In the genomic region with DNA sequence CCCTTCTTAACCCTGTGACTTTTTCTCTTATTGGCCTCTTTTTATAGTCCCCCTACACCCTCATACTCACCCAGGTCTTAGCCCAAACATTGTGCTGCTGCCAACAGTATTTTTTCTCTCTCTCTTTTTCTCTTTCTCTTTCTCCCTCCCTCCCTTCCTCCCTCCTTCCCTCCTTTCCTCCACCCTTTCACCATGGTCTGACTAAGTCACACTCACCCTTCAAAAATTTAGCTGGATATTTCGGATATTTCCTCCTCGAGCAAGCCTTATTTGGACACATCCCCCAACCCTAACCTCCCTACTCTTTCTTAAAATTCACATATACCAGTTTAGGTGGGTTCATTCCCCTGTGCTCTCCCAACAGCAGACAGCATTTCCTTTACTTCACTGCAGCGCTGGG, we compare ENCODE assay signal across 16 cellular contexts.
DNase-seq lines count a peak whose midpoint lies in the region; ATAC-seq and TF ChIP-seq lines count a peak whose summit lies in the region.
"Had no signal": no experiment of that assay in that cellular context is flagged by ENCODE, and none has a peak within 500 bp of the region (broad histone marks: within the 10 kb centered on the region; RNA-seq: fewer than 3 reads in every experiment).

No MANE protein-coding gene starts in this region.

- H3K4me1 Mint-ChIP-seq in chondrocyte (ENCODE audit: low read depth) = peaks cover 54% of the 10 kb centered on the region

- H3K36me3 ChIP-seq in adrenal gland (replicated peaks in 1 of 2) (no peaks in the 10 kb centered on the region), stomach (no peaks in the 10 kb centered on the region)
- H3K36me3 ChIP-seq: WERI-Rb-1 had no signal

- no peak for TF ChIP-seq EP300 in stomach (IDR thresholded peaks at IDR 0.05)

- H3K4me3 ChIP-seq in AG04450 (ENCODE audit: low read depth, low read length) (peak overlapping the region; percentile 31; the same call in 1 of the 2 replicates), adrenal gland (no peak overlapping the region), stomach (no peak overlapping the region)
- H3K4me3 ChIP-seq: lung, skin epidermis had no signal

- H3K4me3 Mint-ChIP-seq in chondrocyte (ENCODE audit: unreplicated experiment) = peak overlapping the region; percentile 44
- H3K4me3 Mint-ChIP-seq: stimulated activated naive CD8-positive, alpha-beta T cell treated with anti-CD3 and anti-CD28 coated beads, Interleukin-15, amount 100 ng/mL, for 72 hours had no signal

- POLR2A ChIA-PET in AG04450 (lab: Yijun Ruan, JAX) = interaction anchor here (1.0 kb wide), 1 partner anchor 23 kb away, joined by 6 read pairs; no protein-coding TSS in a partner anchor

- H3K27me3 Mint-ChIP-seq in chondrocyte (ENCODE audit: low read depth) = no peaks in the 10 kb centered on the region

- DNase-seq in AG04450 (ENCODE audit: low read depth, low spot score) = peak; percentile 68
- DNase-seq in LHCN-M2 (ENCODE audit: low read depth) = peak; percentile 82
- no peak for DNase-seq in chondrocyte (ENCODE audit: low spot score)
- peak; percentile 51 for DNase-seq in myocyte (ENCODE audit: low read depth)
- DNase-seq in adrenal gland = no peak
- no peak for DNase-seq in NCI-H1048 (lab: John Stamatoyannopoulos, UW)
- DNase-seq in stomach = no peak
- DNase-seq: activated naive CD4-positive, alpha-beta T cell treated with anti-CD3 and anti-CD28 coated beads, Interleukin-2, amount 50 U/mL, for 16 hours; cortex of kidney; NCI-H1436 treated with DMSO at 0.1 percent for 48 hours; stimulated activated naive CD8-positive, alpha-beta T cell treated with anti-CD3 and anti-CD28 coated beads, Interleukin-15, amount 100 ng/mL, for 72 hours; WERI-Rb-1 had no signal

- 77 to 90% (median 82%) methylated on average over 3 of the region's 3 CpGs for WGBS in adrenal gland, 4 donors
- WGBS in stomach, 5 donors = 72 to 87% (median 80%) methylated on average over 3 of the region's 3 CpGs

- intact Hi-C loops in adrenal gland (cut with DNase I) (no loop called here), stomach (cut with DNase I; ENCODE audit: low total_unique reads) (no loop called here)

- no peaks in the 10 kb centered on the region for H3K27me3 ChIP-seq in AG04450 (ENCODE audit: control insufficient read depth, insufficient read depth, low read length)
- H3K27me3 ChIP-seq in adrenal gland = no peaks in the 10 kb centered on the region
- no peaks in the 10 kb centered on the region for H3K27me3 ChIP-seq in stomach

- H3K4me1 ChIP-seq in adrenal gland (replicated peaks in 1 of 2) (peaks cover 0 to 18% of the 10 kb centered on the region in 2 donors), stomach (peaks cover 0 to 13% (median 8%) of the 10 kb centered on the region in 4 donors)

- H3K9me3 ChIP-seq in AG04450 (ENCODE audit: control insufficient read depth, insufficient read depth, low read length) (no peaks in the 10 kb centered on the region), adrenal gland (replicated peaks in 1 of 3) (no peaks in the 10 kb centered on the region), stomach (no peaks in the 10 kb centered on the region)

- no peak for TF ChIP-seq CTCF in AG04450 (IDR thresholded peaks at IDR 0.05; ENCODE audit: low read depth, low read length)
- no peak for TF ChIP-seq CTCF in chondrocyte (IDR thresholded peaks at IDR 0.05)
- TF ChIP-seq CTCF in adrenal gland (IDR thresholded peaks at IDR 0.05) = no peak
- no peak for TF ChIP-seq CTCF in stomach (IDR thresholded peaks at IDR 0.05)

- H3K36me3 Mint-ChIP-seq in chondrocyte (ENCODE audit: low read depth) = peaks cover 1% of the 10 kb centered on the region

- ATAC-seq in HG03097 (IDR thresholded peaks at IDR 0.05; ENCODE audit: low FRiP score, unreplicated experiment) = no peak
- ATAC-seq: esophagus mucosa; stimulated activated naive CD8-positive, alpha-beta T cell treated with anti-CD3 and anti-CD28 coated beads, Interleukin-15, amount 100 ng/mL, for 72 hours had no signal

- CTCF ChIA-PET in AG04450 (lab: Charles Lee) = interaction anchor here (0.7 to 2.8 kb wide), 2 partner anchors 35 to 92 kb away, joined by 3 to 18 read pairs; no protein-coding TSS in a partner anchor

- H3K27ac ChIP-seq in AG04450 (ENCODE audit: low read depth, low read length) (peak overlapping the region; percentile 87), adrenal gland (no peak overlapping the region), stomach (no peak overlapping the region)
- H3K27ac ChIP-seq: WERI-Rb-1 had no signal

- H3K9me3 Mint-ChIP-seq in chondrocyte (ENCODE audit: low read depth) = no peaks in the 10 kb centered on the region
- H3K9me3 Mint-ChIP-seq: stimulated activated naive CD8-positive, alpha-beta T cell treated with anti-CD3 and anti-CD28 coated beads, Interleukin-15, amount 100 ng/mL, for 72 hours had no signal

- H3K27ac Mint-ChIP-seq in chondrocyte (ENCODE audit: unreplicated experiment) = peak overlapping the region; percentile 92
- H3K27ac Mint-ChIP-seq: stimulated activated naive CD8-positive, alpha-beta T cell treated with anti-CD3 and anti-CD28 coated beads, Interleukin-15, amount 100 ng/mL, for 72 hours had no signal

- no peak for TF ChIP-seq POLR2A in adrenal gland (IDR thresholded peaks at IDR 0.05)
- TF ChIP-seq POLR2A in stomach (IDR thresholded peaks at IDR 0.05) = no peak

Comparison
In these comparisons a context has a peak if more than half of its experiments do, and no peak if none do; other contexts are left out.
1. DNase-seq: peak in AG04450 (single experiment), LHCN-M2 (single experiment) and myocyte (single experiment); none in chondrocyte (single experiment), adrenal gland (0 of 7), NCI-H1048 (single experiment) and stomach (single experiment).